In the genomic region with DNA sequence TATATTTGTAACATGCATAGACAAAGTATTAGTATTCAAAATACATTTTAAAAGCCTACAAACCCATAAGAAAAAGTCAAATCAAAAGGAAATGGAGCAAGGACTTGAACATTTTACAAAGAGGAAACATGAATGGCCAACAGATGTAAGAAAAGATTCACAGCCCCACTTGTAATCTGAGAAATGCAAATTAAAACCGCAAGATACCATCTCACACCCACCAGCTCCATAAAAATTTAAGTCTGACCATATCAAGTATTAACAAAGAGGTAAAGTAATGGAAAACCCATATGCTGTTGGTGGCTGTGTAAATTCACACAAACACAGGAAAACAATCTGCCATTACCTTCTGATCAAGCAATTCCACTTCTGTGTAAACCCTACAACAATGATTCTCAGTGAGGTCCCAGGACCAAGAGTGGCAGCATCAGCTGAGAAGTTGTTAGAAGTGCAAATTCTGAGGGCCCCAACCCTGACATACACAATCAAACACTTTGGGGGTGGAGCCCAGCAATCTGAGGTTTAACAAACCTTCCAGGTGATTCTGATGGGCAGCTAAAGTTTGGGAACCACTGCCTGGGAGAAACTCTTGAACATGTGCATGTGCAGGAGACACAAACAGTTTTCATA, we compare ENCODE assay signal across 8 cellular contexts. TPM values are rescaled to one million over a fixed set of nuclear protein-coding genes. Genes with fewer than 3 reads are reported as not detected.
DNase-seq lines count a peak whose midpoint lies in the region; ATAC-seq, FAIRE-seq and TF ChIP-seq lines count a peak whose summit lies in the region.

No MANE protein-coding gene starts in this region.

- H3K4me3 Mint-ChIP-seq in T-helper 1 cell treated with Interleukin-12 subunit alpha and Interleukin-12 subunit beta and Interleukin-4 antibody, amounts not matched to agents 30 μg/mL and 1 μg/mL, for 36 hours = peak overlapping the region; percentile 17
- no peak overlapping the region for H3K4me3 Mint-ChIP-seq in astrocyte (ENCODE audit: unreplicated experiment)
- no peak overlapping the region for H3K4me3 Mint-ChIP-seq in stimulated activated effector memory CD8-positive, alpha-beta T cell treated with anti-CD3 and anti-CD28 coated beads, Interleukin-12 subunit alpha, Interleukin-12 subunit beta, amount 100 ng/mL, for 72 hours

- peaks cover 64% of the 10 kb centered on the region for H3K4me1 Mint-ChIP-seq in T-helper 1 cell treated with Interleukin-12 subunit alpha and Interleukin-12 subunit beta and Interleukin-4 antibody, amounts not matched to agents 30 μg/mL and 1 μg/mL, for 36 hours (ENCODE audit: low read depth)
- peaks cover 47% of the 10 kb centered on the region for H3K4me1 Mint-ChIP-seq in astrocyte (ENCODE audit: low read depth, unreplicated experiment)
- peaks cover 67% of the 10 kb centered on the region for H3K4me1 Mint-ChIP-seq in stimulated activated effector memory CD8-positive, alpha-beta T cell treated with anti-CD3 and anti-CD28 coated beads, Interleukin-12 subunit alpha, Interleukin-12 subunit beta, amount 100 ng/mL, for 72 hours

- no peaks in the 10 kb centered on the region for H3K27me3 ChIP-seq in astrocyte (ENCODE audit: insufficient read depth, low read length)

- no peaks in the 10 kb centered on the region for H3K27me3 Mint-ChIP-seq in T-helper 1 cell treated with Interleukin-12 subunit alpha and Interleukin-12 subunit beta and Interleukin-4 antibody, amounts not matched to agents 30 μg/mL and 1 μg/mL, for 36 hours (ENCODE audit: low read depth)
- no peaks in the 10 kb centered on the region for H3K27me3 Mint-ChIP-seq in astrocyte (ENCODE audit: low read depth, unreplicated experiment)

- no peaks in the 10 kb centered on the region for H3K9me3 Mint-ChIP-seq in T-helper 1 cell treated with Interleukin-12 subunit alpha and Interleukin-12 subunit beta and Interleukin-4 antibody, amounts not matched to agents 30 μg/mL and 1 μg/mL, for 36 hours
- H3K9me3 Mint-ChIP-seq in astrocyte (ENCODE audit: unreplicated experiment) = no peaks in the 10 kb centered on the region
- H3K9me3 Mint-ChIP-seq in stimulated activated effector memory CD8-positive, alpha-beta T cell treated with anti-CD3 and anti-CD28 coated beads, Interleukin-12 subunit alpha, Interleukin-12 subunit beta, amount 100 ng/mL, for 72 hours = no peaks in the 10 kb centered on the region

- peaks cover 43% of the 10 kb centered on the region for H3K36me3 Mint-ChIP-seq in T-helper 1 cell treated with Interleukin-12 subunit alpha and Interleukin-12 subunit beta and Interleukin-4 antibody, amounts not matched to agents 30 μg/mL and 1 μg/mL, for 36 hours (ENCODE audit: low read depth)
- peaks cover 35% of the 10 kb centered on the region for H3K36me3 Mint-ChIP-seq in astrocyte (ENCODE audit: low read depth, unreplicated experiment)
- H3K36me3 Mint-ChIP-seq in stimulated activated effector memory CD8-positive, alpha-beta T cell treated with anti-CD3 and anti-CD28 coated beads, Interleukin-12 subunit alpha, Interleukin-12 subunit beta, amount 100 ng/mL, for 72 hours = peaks cover 100% of the 10 kb centered on the region

- peak; percentile 56 for ATAC-seq in HG03565 (IDR thresholded peaks at IDR 0.05; ENCODE audit: unreplicated experiment)
- peak; percentile 54 for ATAC-seq in stimulated activated effector memory CD8-positive, alpha-beta T cell treated with anti-CD3 and anti-CD28 coated beads, Interleukin-12 subunit alpha, Interleukin-12 subunit beta, amount 100 ng/mL, for 72 hours
- ATAC-seq in left lobe of liver = no peak

- TF ChIP-seq CTCF in astrocyte (IDR thresholded peaks at IDR 0.05; ENCODE audit: insufficient read depth, low read depth, low read length) = no peak

- peaks cover 13% of the 10 kb centered on the region for H3K4me1 ChIP-seq in astrocyte (ENCODE audit: insufficient read depth, low read length)

- H3K36me3 ChIP-seq in astrocyte (ENCODE audit: insufficient read depth, low read length) = peaks cover 5% of the 10 kb centered on the region

- peak overlapping the region; percentile 24 for H3K27ac ChIP-seq in astrocyte (ENCODE audit: low read depth, low read length)

- peak overlapping the region; percentile 73 for H3K27ac Mint-ChIP-seq in T-helper 1 cell treated with Interleukin-12 subunit alpha and Interleukin-12 subunit beta and Interleukin-4 antibody, amounts not matched to agents 30 μg/mL and 1 μg/mL, for 36 hours
- H3K27ac Mint-ChIP-seq in astrocyte (ENCODE audit: unreplicated experiment) = peak overlapping the region; percentile 30
- H3K27ac Mint-ChIP-seq in stimulated activated effector memory CD8-positive, alpha-beta T cell treated with anti-CD3 and anti-CD28 coated beads, Interleukin-12 subunit alpha, Interleukin-12 subunit beta, amount 100 ng/mL, for 72 hours = peak overlapping the region; percentile 76

- H3K4me2 ChIP-seq in astrocyte (ENCODE audit: low read length) = peak overlapping the region; percentile 20

- DNase-seq in T-helper 1 cell = no peak
- DNase-seq in astrocyte (ENCODE audit: low read depth) = peak; percentile 80
- DNase-seq in stimulated activated effector memory CD8-positive, alpha-beta T cell treated with anti-CD3 and anti-CD28 coated beads, Interleukin-12 subunit alpha, Interleukin-12 subunit beta, amount 100 ng/mL, for 72 hours (ENCODE audit: low spot score in 2 of 2) = no peak
- no peak for DNase-seq in left lobe of liver (ENCODE audit: low spot score)
- no peak for DNase-seq in posterior cingulate gyrus
- DNase-seq in CD1c-positive myeloid dendritic cell (ENCODE audit: extremely low spot score) = no peak

- H2AFZ ChIP-seq in astrocyte (ENCODE audit: low read depth, low read length) = no peak overlapping the region

- FAIRE-seq in astrocyte (lab: Jason Lieb, UNC) = no peak

- H3K9me3 ChIP-seq in astrocyte (ENCODE audit: insufficient read depth, low read depth, low read length) = no peaks in the 10 kb centered on the region

- H3K79me2 ChIP-seq in astrocyte (ENCODE audit: insufficient read depth, low read length) = peaks cover 87% of the 10 kb centered on the region

- no peak overlapping the region for H3K9ac ChIP-seq in astrocyte (ENCODE audit: low read length)

- peaks cover 34% of the 10 kb centered on the region for H4K20me1 ChIP-seq in astrocyte (ENCODE audit: insufficient read depth, low read length)

- H3K4me3 ChIP-seq in astrocyte (ENCODE audit: insufficient read depth, low read depth, low read length) = no peak overlapping the region

- intact Hi-C loops in posterior cingulate gyrus (cut with DNase I) = no loop called here

RNA-seq across cellular contexts. Expression of a gene that starts 30.9 kb away (rescaled TPM):
- total RNA-seq in astrocyte (103 and 149 TPM in 2 replicates), left lobe of liver (35.0 TPM)

RNA-seq across cellular contexts. Expression of a gene that starts 47.3 kb away (rescaled TPM):
- total RNA-seq in astrocyte (31.7 and 41.6 TPM in 2 replicates), left lobe of liver (2.0 TPM)

RNA-seq across cellular contexts. Expression of a gene that starts 54.0 kb away (rescaled TPM):
- total RNA-seq in astrocyte (not detected in 2 replicates), left lobe of liver (not detected)

Comparison
In these comparisons a context has a peak if more than half of its experiments do, and no peak if none do; other contexts are left out.
1. RNA of a gene that starts 47.3 kb away (total RNA-seq): 31.7 to 41.6 TPM in astrocyte; 2.0 TPM in left lobe of liver (single experiment); every median in the first group is over 10 times any median in the second.
2. Peak in every context shown above with its lines, with median percentiles within 50 percentile points of each other: H3K27ac Mint-ChIP-seq.